8 cellular contexts compared by ENCODE assay signal in genomic region chr16:2474877-2475412, GRCh38. TPM values are rescaled to one million over a fixed set of nuclear protein-coding genes. Genes with fewer than 3 reads are reported as not detected.
DNase-seq lines count a peak whose midpoint lies in the region; ATAC-seq and TF ChIP-seq lines count a peak whose summit lies in the region.

Gene TBC1D24, plus strand, starts transcription at chr16:2475127. Its CDS starts 21,022 bp downstream, at chr16:2496149.

- H3F3A ChIP-seq in neural cell (ENCODE audit: insufficient read depth, low read length, poor library complexity, severe bottlenecking) = no peaks in the 10 kb centered on the region

- peak within 1 kb of the TSS; percentile 58 for H3K4me3 ChIP-seq in CD8-positive, alpha-beta memory T cell (ENCODE audit: low read length)
- H3K4me3 ChIP-seq in foreskin fibroblast (ENCODE audit: low read depth in 1 of 2, low read length in 2 of 2) (peak within 1 kb of the TSS; percentile 66 to 82), neural cell (ENCODE audit: low read length) (peak within 1 kb of the TSS; percentile 94)

- no peaks in the 10 kb centered on the region for H3K36me3 Mint-ChIP-seq in CD8-positive, alpha-beta memory T cell
- H3K36me3 Mint-ChIP-seq in IgD-negative memory B cell = no peaks in the 10 kb centered on the region

- peaks cover 13 to 15% of the 10 kb centered on the region in 2 donors for H3K27me3 Mint-ChIP-seq in CD8-positive, alpha-beta memory T cell
- peaks cover 18% of the 10 kb centered on the region for H3K27me3 Mint-ChIP-seq in IgD-negative memory B cell

- H3K27me3 ChIP-seq in CD8-positive, alpha-beta memory T cell (ENCODE audit: insufficient read depth, low read length, poor library complexity, severe bottlenecking) = peaks cover 26% of the 10 kb centered on the region
- H3K27me3 ChIP-seq in neural cell (ENCODE audit: insufficient read depth, low read depth, low read length) = no peaks in the 10 kb centered on the region

- H2AFZ ChIP-seq in neural cell (ENCODE audit: low read depth, low read length) = peak within 1 kb of the TSS; percentile 60

- POLR2A ChIA-PET in CD8-positive, alpha-beta memory T cell (lab: Charles Lee) = interaction anchor here (0.6 to 0.7 kb wide), 2 partner anchors 13 to 46 kb away, joined by 3 read pairs; no protein-coding TSS in a partner anchor

- no peak for TF ChIP-seq RAD21 in neural cell (conservative IDR thresholded peaks at IDR 0.05)

- H3K79me2 ChIP-seq in neural cell (replicated peaks; ENCODE audit: insufficient read depth, low read length) = peaks cover 8% of the 10 kb centered on the region

- peaks cover 14% of the 10 kb centered on the region for H3K4me1 ChIP-seq in CD8-positive, alpha-beta memory T cell (ENCODE audit: insufficient read depth, low read length)

- H3K4me3 Mint-ChIP-seq in CD8-positive, alpha-beta memory T cell = peak within 1 kb of the TSS; percentile 72 to 88 (median 79)
- peak within 1 kb of the TSS; percentile 81 to 85 (median 84) for H3K4me3 Mint-ChIP-seq in IgD-negative memory B cell

- H3K9me2 ChIP-seq in neural cell (ENCODE audit: insufficient read depth, low read length) = no peaks in the 10 kb centered on the region

- no peaks in the 10 kb centered on the region for H3K9me3 ChIP-seq in CD8-positive, alpha-beta memory T cell (ENCODE audit: low read length)
- H3K9me3 ChIP-seq in neural cell (ENCODE audit: low read length) = no peaks in the 10 kb centered on the region

- H3K9me3 Mint-ChIP-seq in CD8-positive, alpha-beta memory T cell = no peaks in the 10 kb centered on the region
- H3K9me3 Mint-ChIP-seq in IgD-negative memory B cell = no peaks in the 10 kb centered on the region

- H4K20me1 ChIP-seq in neural cell (ENCODE audit: insufficient read depth) = no peaks in the 10 kb centered on the region

- H3K27ac ChIP-seq in CD8-positive, alpha-beta memory T cell (ENCODE audit: low read depth, low read length) = peak within 1 kb of the TSS; percentile 61
- H3K27ac ChIP-seq in neural cell (ENCODE audit: low read length) = peak within 1 kb of the TSS; percentile 16

- peak within 1 kb of the TSS; percentile 89 for H3K4me2 ChIP-seq in neural cell (ENCODE audit: low read length)

- TF ChIP-seq CTCF in foreskin fibroblast (IDR thresholded peaks at IDR 0.05; ENCODE audit: low read depth, low read length) (no peak), neural cell (IDR thresholded peaks at IDR 0.05; ENCODE audit: poor library complexity, severe bottlenecking) (no peak)

- TF ChIP-seq EP300 in neural cell (conservative IDR thresholded peaks at IDR 0.05; ENCODE audit: poor library complexity, severe bottlenecking) = no peak

- H3K9ac ChIP-seq in neural cell (ENCODE audit: low read length) = peak within 1 kb of the TSS; percentile 73

- DNase-seq in CD8-positive, alpha-beta memory T cell = peak; percentile 73 to 87 (median 74)
- DNase-seq in SHP77 treated with DMSO at 0.1 percent for 48 hours (lab: John Stamatoyannopoulos, UW) (peak; percentile 20), foreskin fibroblast (peak; percentile 80 to 95)
- DNase-seq in activated gamma-delta T cell treated with anti-CD3 and anti-CD28 coated beads, Interleukin-2, amount 50 U/mL, for 16 hours (ENCODE audit: low read depth) = peak; percentile 72
- DNase-seq in stimulated activated naive CD8-positive, alpha-beta T cell treated with anti-CD3 and anti-CD28 coated beads, Interleukin-15, Interleukin-2, amounts not matched to agents 100 U/mL and 50 U/mL, for 24 hours = peak; percentile 92

- CTCF ChIA-PET in CD8-positive, alpha-beta memory T cell (lab: Charles Lee) = interaction anchor here (1.0 to 1.5 kb wide), 6 partner anchors 12 to 222 kb away, joined by 3 to 7 read pairs (median 4); partner anchors contain the start of gene TEDC2

- peak within 1 kb of the TSS in 4 of 8 donors; percentile 4 to 81 (median 30) for H3K27ac Mint-ChIP-seq in CD8-positive, alpha-beta memory T cell
- H3K27ac Mint-ChIP-seq in IgD-negative memory B cell = peak within 1 kb of the TSS; percentile 39 to 80 (median 75)

- no peaks in the 10 kb centered on the region for H3K36me3 ChIP-seq in CD8-positive, alpha-beta memory T cell (ENCODE audit: insufficient read depth, low read length)
- no peaks in the 10 kb centered on the region for H3K36me3 ChIP-seq in neural cell (ENCODE audit: insufficient read depth, low read length)

- ATAC-seq in GM19455 (IDR thresholded peaks at IDR 0.05; ENCODE audit: unreplicated experiment) = peak; percentile 62
- ATAC-seq in stimulated activated naive CD8-positive, alpha-beta T cell treated with anti-CD3 and anti-CD28 coated beads, Interleukin-15, Interleukin-2, amounts not matched to agents 100 U/mL and 50 U/mL, for 24 hours = peak; percentile 66

- peaks cover 20 to 25% (median 22%) of the 10 kb centered on the region in 3 donors for H3K4me1 Mint-ChIP-seq in CD8-positive, alpha-beta memory T cell
- H3K4me1 Mint-ChIP-seq in IgD-negative memory B cell = peaks cover 6 to 10% (median 7%) of the 10 kb centered on the region in 3 donors

TF ChIP-seq in neural cell, 6 proteins besides CTCF, POLR2A, EP300 and RAD21:
- no peak for TF ChIP-seq MXI1 (conservative IDR thresholded peaks at IDR 0.05; ENCODE audit: poor library complexity, severe bottlenecking)
- TF ChIP-seq SMC3 (conservative IDR thresholded peaks at IDR 0.05; ENCODE audit: poor library complexity) = no peak
- TF ChIP-seq, protein P1, sequence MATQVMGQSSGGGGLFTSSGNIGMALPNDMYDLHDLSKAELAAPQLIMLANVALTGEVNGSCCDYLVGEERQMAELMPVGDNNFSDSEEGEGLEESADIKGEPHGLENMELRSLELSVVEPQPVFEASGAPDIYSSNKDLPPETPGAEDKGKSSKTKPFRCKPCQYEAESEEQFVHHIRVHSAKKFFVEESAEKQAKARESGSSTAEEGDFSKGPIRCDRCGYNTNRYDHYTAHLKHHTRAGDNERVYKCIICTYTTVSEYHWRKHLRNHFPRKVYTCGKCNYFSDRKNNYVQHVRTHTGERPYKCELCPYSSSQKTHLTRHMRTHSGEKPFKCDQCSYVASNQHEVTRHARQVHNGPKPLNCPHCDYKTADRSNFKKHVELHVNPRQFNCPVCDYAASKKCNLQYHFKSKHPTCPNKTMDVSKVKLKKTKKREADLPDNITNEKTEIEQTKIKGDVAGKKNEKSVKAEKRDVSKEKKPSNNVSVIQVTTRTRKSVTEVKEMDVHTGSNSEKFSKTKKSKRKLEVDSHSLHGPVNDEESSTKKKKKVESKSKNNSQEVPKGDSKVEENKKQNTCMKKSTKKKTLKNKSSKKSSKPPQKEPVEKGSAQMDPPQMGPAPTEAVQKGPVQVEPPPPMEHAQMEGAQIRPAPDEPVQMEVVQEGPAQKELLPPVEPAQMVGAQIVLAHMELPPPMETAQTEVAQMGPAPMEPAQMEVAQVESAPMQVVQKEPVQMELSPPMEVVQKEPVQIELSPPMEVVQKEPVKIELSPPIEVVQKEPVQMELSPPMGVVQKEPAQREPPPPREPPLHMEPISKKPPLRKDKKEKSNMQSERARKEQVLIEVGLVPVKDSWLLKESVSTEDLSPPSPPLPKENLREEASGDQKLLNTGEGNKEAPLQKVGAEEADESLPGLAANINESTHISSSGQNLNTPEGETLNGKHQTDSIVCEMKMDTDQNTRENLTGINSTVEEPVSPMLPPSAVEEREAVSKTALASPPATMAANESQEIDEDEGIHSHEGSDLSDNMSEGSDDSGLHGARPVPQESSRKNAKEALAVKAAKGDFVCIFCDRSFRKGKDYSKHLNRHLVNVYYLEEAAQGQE (IDR thresholded peaks at IDR 0.05; ENCODE audit: borderline replicate concordance) = no peak
- TF ChIP-seq POLR2AphosphoS5 (IDR thresholded peaks at IDR 0.05) = peak; percentile 73

RNA-seq across cellular contexts. Expression of gene TBC1D24, which starts in this region (rescaled TPM):
- 10 to 100 TPM; 28.3 to 32.7 TPM for total RNA-seq in CD8-positive, alpha-beta memory T cell
- 3.5 TPM for polyA plus RNA-seq in CD8-positive, alpha-beta memory T cell
- 3.3 TPM for polyA plus RNA-seq in IgD-negative memory B cell
- 27.1 and 30.1 TPM in 2 replicates for polyA plus RNA-seq in neural cell
- 43.1 and 46.7 TPM in 2 replicates for polyA minus RNA-seq in neural cell

Comparison
In these comparisons a context has a peak if more than half of its experiments do, and no peak if none do; other contexts are left out.
1. Peak in every context shown above with its lines: DNase-seq, ATAC-seq, H3K4me3 ChIP-seq and H3K27ac ChIP-seq.
2. DNase-seq: peak in every context shown above with its lines; median percentile 92 in stimulated activated naive CD8-positive, alpha-beta T cell treated with anti-CD3 and anti-CD28 coated beads, Interleukin-15, Interleukin-2, amounts not matched to agents 100 U/mL and 50 U/mL, for 24 hours; 88 in foreskin fibroblast; 74 in CD8-positive, alpha-beta memory T cell; 72 in activated gamma-delta T cell treated with anti-CD3 and anti-CD28 coated beads, Interleukin-2, amount 50 U/mL, for 16 hours; 20 in SHP77 treated with DMSO at 0.1 percent for 48 hours.